8 cellular contexts compared by ENCODE assay signal in the genomic region with DNA sequence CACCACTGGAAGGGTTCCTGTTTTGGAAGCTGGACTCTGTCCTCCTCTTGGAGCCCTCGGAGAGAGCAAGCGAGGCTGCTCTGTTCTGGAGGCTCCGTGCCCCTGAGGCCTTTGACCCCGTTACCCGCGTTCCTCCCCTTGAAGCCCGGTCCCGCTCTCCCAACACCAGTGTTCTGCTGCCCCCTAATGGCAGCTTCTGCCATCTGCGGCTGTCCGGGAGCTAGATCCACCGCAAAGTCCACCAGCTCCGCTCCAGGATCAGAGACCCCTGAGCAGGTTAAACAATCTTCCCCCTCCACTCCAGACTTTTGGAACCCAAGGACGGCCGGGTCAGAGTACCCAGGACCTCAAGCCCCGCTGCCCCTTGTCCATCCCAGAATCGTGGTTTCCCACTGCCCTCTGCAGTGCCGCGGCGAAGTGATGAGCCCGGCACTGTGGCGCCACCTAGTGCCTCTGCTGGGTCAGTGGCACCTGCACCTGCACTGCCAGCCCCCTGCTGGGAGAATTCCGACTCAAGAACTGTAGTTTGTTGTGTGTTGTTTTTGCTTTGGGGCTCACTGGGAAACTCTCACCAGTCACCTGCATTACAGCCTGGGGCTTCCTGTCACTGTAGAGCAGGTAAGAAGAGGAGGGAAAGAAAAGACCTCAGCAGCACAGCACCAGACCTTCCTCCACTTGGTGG.
DNase-seq lines count a peak whose midpoint lies in the region; ATAC-seq and TF ChIP-seq lines count a peak whose summit lies in the region.

No MANE protein-coding gene starts in this region.

- H3K4me3 ChIP-seq in Jurkat, Clone E6-1 (ENCODE audit: low read length): peak overlapping the region; percentile 58
- H3K4me3 ChIP-seq in esophagus squamous epithelium: peak overlapping the region; percentile 22 to 70 (median 43)

- H3K4me1 Mint-ChIP-seq in activated T-cell treated with anti-CD3 and anti-CD28 coated beads, Interleukin-2, amount 50 U/mL, for 24 hours (ENCODE audit: low read depth): peaks cover 12% of the 10 kb centered on the region

- peaks cover 0 to 28% (median 3%) of the 10 kb centered on the region in 3 donors for H3K4me1 ChIP-seq in esophagus squamous epithelium

- intact Hi-C loops in esophagus squamous epithelium (cut with DNase I): loop anchor here (5.0 kb wide), 1 partner anchor 135 kb away; no protein-coding TSS in a partner anchor

- no peaks in the 10 kb centered on the region for H3K9me3 Mint-ChIP-seq in activated T-cell treated with anti-CD3 and anti-CD28 coated beads, Interleukin-2, amount 50 U/mL, for 24 hours

- TF ChIP-seq POLR2A in esophagus squamous epithelium (IDR thresholded peaks at IDR 0.05): no peak

- no peaks in the 10 kb centered on the region for H3K27me3 Mint-ChIP-seq in activated T-cell treated with anti-CD3 and anti-CD28 coated beads, Interleukin-2, amount 50 U/mL, for 24 hours

- H3K9me3 ChIP-seq in esophagus squamous epithelium: no peaks in the 10 kb centered on the region

- peaks cover 0 to 19% (median 0%) of the 10 kb centered on the region in 4 donors for H3K27me3 ChIP-seq in esophagus squamous epithelium

- peak; percentile 93 to 98 (median 97) for TF ChIP-seq CTCF in esophagus squamous epithelium (IDR thresholded peaks at IDR 0.05)

- H3K4me3 Mint-ChIP-seq in activated T-cell treated with anti-CD3 and anti-CD28 coated beads, Interleukin-2, amount 50 U/mL, for 24 hours: peak overlapping the region; percentile 83

- WGBS in esophagus squamous epithelium, 2 donors: 3 to 4% methylated on average over 9 to 12 of the region's 22 CpGs

- ATAC-seq in GM21737 (IDR thresholded peaks at IDR 0.05; ENCODE audit: unreplicated experiment): peak; percentile 91

- DNase-seq in DMS 273 (lab: John Stamatoyannopoulos, UW; ENCODE audit: unreplicated experiment): peak; percentile 95
- DNase-seq in Jurkat, Clone E6-1 (ENCODE audit: low read depth, low spot score): peak; percentile 84
- peak; percentile 96 for DNase-seq in OCI-M1 (lab: John Stamatoyannopoulos, UW)
- peak; percentile 90 for DNase-seq in activated T-cell treated with anti-CD3 and anti-CD28 coated beads, Interleukin-2, amount 50 U/mL, for 24 hours
- DNase-seq in esophagus squamous epithelium (lab: John Stamatoyannopoulos, UW): peak; percentile 24
- DNase-seq in myocyte (ENCODE audit: low read depth): peak; percentile 81
- DNase-seq in stimulated activated CD8-positive, alpha-beta memory T cell treated with anti-CD3 and anti-CD28 coated beads, Interleukin-7, amount 100 ng/mL, for 1 hour (ENCODE audit: low read depth in 2 of 2): peak; percentile 56 to 61

- H3K27ac ChIP-seq in esophagus squamous epithelium: no peak overlapping the region

- peak overlapping the region; percentile 85 for H3K27ac Mint-ChIP-seq in activated T-cell treated with anti-CD3 and anti-CD28 coated beads, Interleukin-2, amount 50 U/mL, for 24 hours

- H3K36me3 Mint-ChIP-seq in activated T-cell treated with anti-CD3 and anti-CD28 coated beads, Interleukin-2, amount 50 U/mL, for 24 hours (ENCODE audit: low read depth): no peaks in the 10 kb centered on the region

- no peaks in the 10 kb centered on the region for H3K36me3 ChIP-seq in esophagus squamous epithelium

Comparison
In these comparisons a context has a peak if more than half of its experiments do, and no peak if none do; other contexts are left out.
1. DNase-seq: peak in every context shown above with its lines; median percentile 96 in OCI-M1; 95 in DMS 273; 90 in activated T-cell treated with anti-CD3 and anti-CD28 coated beads, Interleukin-2, amount 50 U/mL, for 24 hours; 84 in Jurkat, Clone E6-1; 81 in myocyte; 58 in stimulated activated CD8-positive, alpha-beta memory T cell treated with anti-CD3 and anti-CD28 coated beads, Interleukin-7, amount 100 ng/mL, for 1 hour; 24 in esophagus squamous epithelium.